ENCODE assay signal across 1 cellular context in genomic region chr12:50569876-50570275, GRCh38.
TF ChIP-seq lines count a peak whose summit lies in the region.

No MANE protein-coding gene starts in this region.

TF ChIP-seq in K562, 482 proteins besides CTCF, POLR2A, EP300 and RAD21 (continued from another document):
- TF ChIP-seq ELF4 (CRISPR knock-in tag; IDR thresholded peaks at IDR 0.05) (no peak), BRCA1 (IDR thresholded peaks at IDR 0.05) (no peak), BRCA1 (CRISPR knock-in tag; IDR thresholded peaks at IDR 0.05) (no peak), POLR2B (IDR thresholded peaks at IDR 0.05; ENCODE audit: low read depth, partially characterized antibody) (no peak), ZBTB1 (CRISPR knock-in tag; IDR thresholded peaks at IDR 0.05; ENCODE audit: borderline replicate concordance, low read depth) (no peak), CHD2 (IDR thresholded peaks at IDR 0.05; ENCODE audit: low read depth, low read length) (no peak), ZFPM2 (CRISPR knock-in tag; IDR thresholded peaks at IDR 0.05) (no peak), THRB (CRISPR knock-in tag; conservative IDR thresholded peaks at IDR 0.05) (no peak), DIDO1 (tag; IDR thresholded peaks at IDR 0.05; ENCODE audit: low read depth) (no peak), CEBPG (CRISPR knock-in tag; IDR thresholded peaks at IDR 0.05) (no peak), CEBPG (tag; conservative IDR thresholded peaks at IDR 0.05 in 1 of 2, IDR thresholded peaks at IDR 0.05 in 1 of 2) (no peak), RBM14 (IDR thresholded peaks at IDR 0.05; ENCODE audit: borderline replicate concordance, insufficient read depth, low read depth, low read length) (no peak), ZNF57 (CRISPR knock-in tag; IDR thresholded peaks at IDR 0.05) (no peak), NFYB (IDR thresholded peaks at IDR 0.05; ENCODE audit: extremely low read depth, insufficient read length) (no peak), ATF6 (CRISPR knock-in tag; IDR thresholded peaks at IDR 0.05) (no peak), RBM34 (IDR thresholded peaks at IDR 0.05; ENCODE audit: borderline replicate concordance, insufficient read depth, low read length) (no peak), POLR3G (IDR thresholded peaks at IDR 0.05; ENCODE audit: extremely low read depth, insufficient read length, insufficient replicate concordance) (no peak), SIN3A (IDR thresholded peaks at IDR 0.05; ENCODE audit: borderline replicate concordance in 2 of 2, control insufficient read depth in 1 of 2, low read depth in 2 of 2, low read length in 2 of 2) (no peak), MAFF (IDR thresholded peaks at IDR 0.05; ENCODE audit: low read length) (peak; percentile 27), TAL1 (IDR thresholded peaks at IDR 0.05) (no peak), AFF4 (CRISPR knock-in tag; IDR thresholded peaks at IDR 0.05) (no peak), ATF1 (CRISPR knock-in tag; IDR thresholded peaks at IDR 0.05) (no peak), ATF1 (tag; IDR thresholded peaks at IDR 0.05) (no peak), SMARCA4 (IDR thresholded peaks at IDR 0.05) (no peak), ETV1 (tag; conservative IDR thresholded peaks at IDR 0.05; ENCODE audit: low read depth) (no peak), ZNF655 (CRISPR knock-in tag; IDR thresholded peaks at IDR 0.05) (no peak), C11orf30 (IDR thresholded peaks at IDR 0.05; ENCODE audit: low read depth) (0 out of 2 replicates have a peak, but pooled peaks have one; percentile 6), TAF7 (tag; IDR thresholded peaks at IDR 0.05) (no peak), ZNF75A (CRISPR knock-in tag; IDR thresholded peaks at IDR 0.05) (no peak), ZNF76 (CRISPR knock-in tag; IDR thresholded peaks at IDR 0.05; ENCODE audit: borderline replicate concordance) (no peak), MAFG (tag; conservative IDR thresholded peaks at IDR 0.05) (peak; percentile 43), ZC3H4 (CRISPR knock-in tag; IDR thresholded peaks at IDR 0.05; ENCODE audit: borderline replicate concordance) (no peak), BRF1 (IDR thresholded peaks at IDR 0.05; ENCODE audit: borderline replicate concordance, extremely low read depth, insufficient read length) (no peak), ZBTB5 (IDR thresholded peaks at IDR 0.05) (no peak), PREB (CRISPR knock-in tag; IDR thresholded peaks at IDR 0.05) (no peak), DLX4 (CRISPR knock-in tag; IDR thresholded peaks at IDR 0.05) (no peak)
